8 cellular contexts compared by ENCODE assay signal in the genomic region with DNA sequence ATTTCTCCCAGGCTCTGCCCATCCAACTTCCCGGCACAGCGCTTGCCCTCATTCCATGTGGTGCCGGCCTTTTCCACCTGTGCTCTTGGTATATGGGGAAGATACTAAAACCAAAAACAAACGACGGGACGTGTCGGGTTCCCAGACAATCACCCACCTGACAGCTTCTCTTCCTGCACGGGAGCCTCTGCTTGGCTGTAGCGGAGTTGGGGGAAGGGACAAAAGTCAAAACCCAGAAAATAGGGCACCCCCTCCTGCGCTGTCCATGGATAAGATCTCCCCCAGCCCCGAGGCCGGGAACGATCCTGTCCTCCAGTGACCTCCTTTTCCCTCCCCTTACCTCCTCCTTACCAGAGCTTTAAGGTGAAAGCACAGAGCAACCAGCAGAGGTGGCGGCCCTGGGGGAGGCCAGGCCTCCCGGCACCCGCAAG. TPM values are rescaled to one million over a fixed set of nuclear protein-coding genes. Genes with fewer than 3 reads are reported as not detected.
DNase-seq lines count a peak whose midpoint lies in the region; ATAC-seq, FAIRE-seq and TF ChIP-seq lines count a peak whose summit lies in the region.

No MANE protein-coding gene starts in this region.

- H3K9me3 ChIP-seq in GM12878 (replicated peaks; ENCODE audit: control insufficient read depth, insufficient read depth, low read length) = no peaks in the 10 kb centered on the region
- no peaks in the 10 kb centered on the region for H3K9me3 ChIP-seq in upper lobe of left lung

- H3K9me3 Mint-ChIP-seq in activated naive CD4-positive, alpha-beta T cell treated with anti-CD3 and anti-CD28 coated beads, Interleukin-2, amount 10 ng/mL, durations not matched to agents 7 days and 5 days = no peaks in the 10 kb centered on the region

- CTCF ChIA-PET in activated naive CD4-positive, alpha-beta T cell treated with anti-CD3 and anti-CD28 coated beads, Interleukin-2, amount 10 ng/mL, durations not matched to agents 7 days and 5 days (lab: Charles Lee) = interaction anchor here (1.1 to 3.1 kb wide), 7 partner anchors 9 to 180 kb away, joined by 3 to 22 read pairs (median 8); a partner anchor contains a TSS
- CTCF ChIA-PET in GM12878 (lab: Yijun Ruan, JAX) = interaction anchor here (1.0 to 6.6 kb wide), 10 partner anchors 10 to 466 kb away, joined by 3 to 62 read pairs (median 5); a partner anchor contains a TSS

- peak overlapping the region; percentile 44 for H2AFZ ChIP-seq in GM12878 (ENCODE audit: control insufficient read depth, low read depth, low read length)

- no peak for DNase-seq in activated naive CD4-positive, alpha-beta T cell treated with anti-CD3 and anti-CD28 coated beads, Interleukin-2, amount 10 ng/mL, durations not matched to agents 7 days and 5 days
- DNase-seq in activated naive CD4-positive, alpha-beta T cell treated with Interleukin-2 at 50 U/mL for 16 hours = no peak
- DNase-seq in GM12878 (ENCODE audit: low read depth, low spot score) = no peak
- DNase-seq in lower leg skin (ENCODE audit: low spot score in 2 of 2) = no peak
- no peak for DNase-seq in upper lobe of left lung
- no peak for DNase-seq in NCI-H1436 (lab: John Stamatoyannopoulos, UW)
- no peak for DNase-seq in D721Med (ENCODE audit: insufficient read length, low spot score)
- DNase-seq in COR-L47 (lab: John Stamatoyannopoulos, UW) = no peak

- TF ChIP-seq EP300 in GM12878 (IDR thresholded peaks at IDR 0.05; ENCODE audit: borderline replicate concordance in 1 of 2, control insufficient read depth in 1 of 2, low read depth in 2 of 2, low read length in 2 of 2) (no peak), upper lobe of left lung (IDR thresholded peaks at IDR 0.05) (no peak)

- H3K27ac Mint-ChIP-seq in activated naive CD4-positive, alpha-beta T cell treated with anti-CD3 and anti-CD28 coated beads, Interleukin-2, amount 10 ng/mL, durations not matched to agents 7 days and 5 days = peak overlapping the region; percentile 92

- H4K20me1 ChIP-seq in GM12878 (ENCODE audit: control insufficient read depth, insufficient read depth) = no peaks in the 10 kb centered on the region

- TF ChIP-seq RAD21 in GM12878 (IDR thresholded peaks at IDR 0.05; ENCODE audit: insufficient read depth, low read depth, low read length) = no peak

- no peaks in the 10 kb centered on the region for H3K27me3 ChIP-seq in GM12878 (replicated peaks in 1 of 2; ENCODE audit: control insufficient read depth in 2 of 2, insufficient read depth in 2 of 2, low read length in 1 of 2)
- H3K27me3 ChIP-seq in upper lobe of left lung = no peaks in the 10 kb centered on the region

- peaks cover 56% of the 10 kb centered on the region for H3K4me1 Mint-ChIP-seq in activated naive CD4-positive, alpha-beta T cell treated with anti-CD3 and anti-CD28 coated beads, Interleukin-2, amount 10 ng/mL, durations not matched to agents 7 days and 5 days

- RAD21 ChIA-PET in GM12878 (lab: Charles Lee; ENCODE audit: unreplicated experiment) = interaction anchor here (1.0 to 4.0 kb wide), 10 partner anchors 10 to 343 kb away, joined by 3 to 42 read pairs (median 5); a partner anchor contains a TSS

- 0% methylated on average over 16 of the region's 16 CpGs for WGBS in GM12878 (ENCODE audit: insufficient coverage, insufficient replicate concordance, low lambda C conversion rate, missing lambda C conversion rate)
- 0 to 1% methylated on average over 16 of the region's 16 CpGs for WGBS in lower leg skin, 2 donors
- WGBS in upper lobe of left lung, 2 donors = 0 to 1% methylated on average over 13 to 16 of the region's 16 CpGs

- peaks cover 42% of the 10 kb centered on the region for H3K36me3 Mint-ChIP-seq in activated naive CD4-positive, alpha-beta T cell treated with anti-CD3 and anti-CD28 coated beads, Interleukin-2, amount 10 ng/mL, durations not matched to agents 7 days and 5 days

- H3K9ac ChIP-seq in GM12878 (ENCODE audit: control insufficient read depth, insufficient read depth, low read length) = peak overlapping the region; percentile 88

- no peak for TF ChIP-seq CTCF in GM12878 (IDR thresholded peaks at IDR 0.05 in 2 of 3, conservative IDR thresholded peaks at IDR 0.05 in 1 of 3; ENCODE audit: control insufficient read depth in 2 of 3, extremely low read depth in 1 of 3, insufficient read depth in 1 of 3, low read depth in 3 of 3, low read length in 3 of 3)
- no peak for TF ChIP-seq CTCF in lower leg skin (IDR thresholded peaks at IDR 0.05)
- no peak for TF ChIP-seq CTCF in upper lobe of left lung (IDR thresholded peaks at IDR 0.05)
- no peak for TF ChIP-seq CTCF in D721Med (IDR thresholded peaks at IDR 0.05; ENCODE audit: insufficient read depth, missing control alignments)

- FAIRE-seq in GM12878 (lab: Jason Lieb, UNC) = no peak
- FAIRE-seq in D721Med (lab: Jason Lieb, UNC) = no peak

- H3K27ac ChIP-seq in GM12878 (ENCODE audit: control insufficient read depth, insufficient read depth) (peak overlapping the region; percentile 86), upper lobe of left lung (peak overlapping the region; percentile 86 to 96 (median 93))

- TF ChIP-seq POLR2A in GM12878 (IDR thresholded peaks at IDR 0.05; ENCODE audit: low read depth, low read length) (no peak), lower leg skin (IDR thresholded peaks at IDR 0.05) (no peak), upper lobe of left lung (IDR thresholded peaks at IDR 0.05) (no peak)

- intact Hi-C loops in GM12878 (cut with micrococcal nuclease; ENCODE audit: unreplicated experiment) (no loop called here), lower leg skin (cut with DNase I; ENCODE audit: low total_unique reads) (loop anchor here (5.0 kb wide), 1 partner anchor 180 kb away; no protein-coding TSS in a partner anchor)

- H3K4me2 ChIP-seq in GM12878 (ENCODE audit: control insufficient read depth, insufficient read depth) = peak overlapping the region; percentile 91

- H3K79me2 ChIP-seq in GM12878 (ENCODE audit: control insufficient read depth, insufficient read depth, low read length) = peaks cover 22% of the 10 kb centered on the region

- in situ Hi-C loops in GM12878 (cut with MboI) = no loop called here

- H3K4me3 Mint-ChIP-seq in activated naive CD4-positive, alpha-beta T cell treated with anti-CD3 and anti-CD28 coated beads, Interleukin-2, amount 10 ng/mL, durations not matched to agents 7 days and 5 days = peak overlapping the region; percentile 89

- SMC1A ChIA-PET in GM12878 (lab: Charles Lee; ENCODE audit: uncharacterized antibody, unreplicated experiment) = interaction anchor here (0.9 to 5.0 kb wide), 9 partner anchors 10 to 187 kb away, joined by 3 to 82 read pairs (median 4); a partner anchor contains a TSS

- POLR2A ChIA-PET in GM12878 (lab: Charles Lee) = interaction anchor here (0.7 to 5.3 kb wide), 11 partner anchors 10 to 181 kb away, joined by 3 to 132 read pairs (median 11); a partner anchor contains a TSS

- peaks cover 8 to 16% of the 10 kb centered on the region in 2 experiments for H3K36me3 ChIP-seq in GM12878 (ENCODE audit: control insufficient read depth in 2 of 2, insufficient read depth in 2 of 2, low read length in 1 of 2)
- peaks cover 3 to 47% (median 25%) of the 10 kb centered on the region in 4 donors for H3K36me3 ChIP-seq in upper lobe of left lung

- BruUV-seq in GM12878 (replicated peaks; lab: Mats Ljungman, UMichigan) = no TSS peak

- H3K27me3 Mint-ChIP-seq in activated naive CD4-positive, alpha-beta T cell treated with anti-CD3 and anti-CD28 coated beads, Interleukin-2, amount 10 ng/mL, durations not matched to agents 7 days and 5 days = peaks cover 2% of the 10 kb centered on the region

- H3K4me1 ChIP-seq in GM12878 (ENCODE audit: control insufficient read depth, insufficient read depth, low read length) (peaks cover 8% of the 10 kb centered on the region), upper lobe of left lung (peaks cover 14 to 22% (median 18%) of the 10 kb centered on the region in 4 donors)

- H3K4me3 ChIP-seq in GM12878 = peak overlapping the region; percentile 87
- peak overlapping the region; percentile 87 for H3K4me3 ChIP-seq in lower leg skin (ENCODE audit: low read depth, poor library complexity, severe bottlenecking)
- peak overlapping the region; percentile 63 to 93 (median 72) for H3K4me3 ChIP-seq in upper lobe of left lung

- peak; percentile 20; the same call in 2 of the 3 replicates for ATAC-seq in GM12878
- ATAC-seq in upper lobe of left lung (ENCODE audit: low FRiP score in 2 of 2) = peak in 1 of 2 donors; percentile 19

RNA-seq across cellular contexts. Expression of a gene that starts 0.6 kb away (rescaled TPM):
- 41.3 and 42.6 TPM in 2 replicates for total RNA-seq in GM12878 (2013; cell fraction: nucleolus; rRNA removed)
- total RNA-seq in GM12878 (2014; rRNA removed) (265 and 276 TPM in 2 replicates), GM12878 (2014; rRNA removed; fragmentation: Illumina TruSeq; extraction: Trizol) (95.3 and 103 TPM in 2 replicates), GM12878 (2021) (173 and 174 TPM in 2 replicates), lower leg skin (100 to 1,000 TPM; 179 to 218 (median 201) TPM), upper lobe of left lung (100 to 1,000 TPM; 123 to 285 (median 157) TPM)
- 116 TPM for polyA plus RNA-seq in GM12878 (2011; ENCODE audit: low read depth)
- polyA plus RNA-seq in GM12878 (2011; rRNA removed) (136 and 144 TPM in 2 replicates), GM12878 (2014; fragmentation: Illumina TruSeq; extraction: Trizol) (57.8 and 85.9 TPM in 2 replicates), GM12878 (2014; fragmentation: Nextera tagmentation; extraction: Ambion mirVana) (10 to 100 TPM; 25.0 to 67.7 TPM), GM12878 (2014; rRNA removed) (247 and 255 TPM in 2 replicates), GM12878 (2016; fragmentation: Nextera tagmentation; extraction: Ambion mirVana) (100 to 1,000 TPM; 292 to 298 TPM)
- 203 and 204 TPM in 2 replicates for polyA plus RNA-seq in GM12878 (2011; cell fraction: cytosol; rRNA removed)
- 103 and 123 TPM in 2 replicates for polyA plus RNA-seq in GM12878 (2011; cell fraction: nucleus; rRNA removed)
- polyA plus RNA-seq in GM12878 (2012) = 151 and 159 TPM in 2 replicates
- 34.9 and 51.0 TPM in 2 replicates for polyA minus RNA-seq in GM12878 (2011; rRNA and poly(A)+ RNA removed)
- 30.6 and 37.3 TPM in 2 replicates for polyA minus RNA-seq in GM12878 (2011; cell fraction: cytosol; rRNA and poly(A)+ RNA removed)
- polyA minus RNA-seq in GM12878 (2011; cell fraction: nucleus; rRNA and poly(A)+ RNA removed) = 20.2 and 24.3 TPM in 2 replicates

RNA-seq across cellular contexts. Expression of a gene that starts 9.1 kb away (rescaled TPM):
- 21.5 and 22.0 TPM in 2 replicates for total RNA-seq in GM12878 (2013; cell fraction: nucleolus; rRNA removed)
- total RNA-seq in GM12878 (2014; rRNA removed) (14.0 and 15.6 TPM in 2 replicates), GM12878 (2014; rRNA removed; fragmentation: Illumina TruSeq; extraction: Trizol) (11.6 and 12.2 TPM in 2 replicates), GM12878 (2021) (10.9 and 11.3 TPM in 2 replicates), lower leg skin (10 to 100 TPM; 18.7 to 25.5 (median 22.9) TPM), upper lobe of left lung (10 to 100 TPM in 3 of 6 donors, 1 to 10 TPM in 3; 4.7 to 17.4 (median 9.4) TPM)
- 7.8 TPM for polyA plus RNA-seq in GM12878 (2011; ENCODE audit: low read depth)
- polyA plus RNA-seq in GM12878 (2011; rRNA removed) (9.7 and 11.9 TPM in 2 replicates), GM12878 (2014; fragmentation: Illumina TruSeq; extraction: Trizol) (10.0 and 12.5 TPM in 2 replicates), GM12878 (2014; fragmentation: Nextera tagmentation; extraction: Ambion mirVana) (10 to 100 TPM in 1 of 2 experiments, 1 to 10 TPM in 1; 9.7 to 12.9 TPM), GM12878 (2014; rRNA removed) (13.1 and 13.4 TPM in 2 replicates), GM12878 (2016; fragmentation: Nextera tagmentation; extraction: Ambion mirVana) (10 to 100 TPM; 11.2 to 11.9 TPM)
- 13.6 and 16.7 TPM in 2 replicates for polyA plus RNA-seq in GM12878 (2011; cell fraction: cytosol; rRNA removed)
- 25.1 and 37.1 TPM in 2 replicates for polyA plus RNA-seq in GM12878 (2011; cell fraction: nucleus; rRNA removed)
- 10.0 and 13.9 TPM in 2 replicates for polyA plus RNA-seq in GM12878 (2012)
- polyA minus RNA-seq in GM12878 (2011; rRNA and poly(A)+ RNA removed) = 14.5 and 23.8 TPM in 2 replicates
- 4.8 and 4.9 TPM in 2 replicates for polyA minus RNA-seq in GM12878 (2011; cell fraction: cytosol; rRNA and poly(A)+ RNA removed)
- polyA minus RNA-seq in GM12878 (2011; cell fraction: nucleus; rRNA and poly(A)+ RNA removed) = 9.6 and 14.0 TPM in 2 replicates

RNA-seq across cellular contexts. Expression of a gene that starts 9.3 kb away (rescaled TPM):
- 3.7 and 3.8 TPM in 2 replicates for total RNA-seq in GM12878 (2013; cell fraction: nucleolus; rRNA removed)
- total RNA-seq in GM12878 (2014; rRNA removed) (4.6 and 5.9 TPM in 2 replicates), GM12878 (2014; rRNA removed; fragmentation: Illumina TruSeq; extraction: Trizol) (11.0 and 12.4 TPM in 2 replicates), GM12878 (2021) (20.4 and 22.2 TPM in 2 replicates), lower leg skin (10 to 100 TPM; 15.6 to 29.4 (median 25.4) TPM), upper lobe of left lung (100 to 1,000 TPM in 2 of 6 donors, 10 to 100 TPM in 4; 33.9 to 116 (median 56.6) TPM)
- 21.7 TPM for polyA plus RNA-seq in GM12878 (2011; ENCODE audit: low read depth)
- polyA plus RNA-seq in GM12878 (2011; rRNA removed) (0.75 and 0.86 TPM in 2 replicates), GM12878 (2014; fragmentation: Illumina TruSeq; extraction: Trizol) (30.7 and 34.1 TPM in 2 replicates), GM12878 (2014; fragmentation: Nextera tagmentation; extraction: Ambion mirVana) (10 to 100 TPM in 1 of 2 experiments, 1 to 10 TPM in 1; 7.9 to 17.2 TPM), GM12878 (2014; rRNA removed) (12.7 and 15.5 TPM in 2 replicates), GM12878 (2016; fragmentation: Nextera tagmentation; extraction: Ambion mirVana) (10 to 100 TPM; 16.3 to 19.2 TPM)
- 0.32 and 0.57 TPM in 2 replicates for polyA plus RNA-seq in GM12878 (2011; cell fraction: cytosol; rRNA removed)
- polyA plus RNA-seq in GM12878 (2011; cell fraction: nucleus; rRNA removed) = 0.18 and 0.24 TPM in 2 replicates
- polyA plus RNA-seq in GM12878 (2012) = 39.2 and 41.9 TPM in 2 replicates
- polyA minus RNA-seq in GM12878 (2011; rRNA and poly(A)+ RNA removed) = 0.29 TPM in 1 of 2 replicates, not detected in the other
- polyA minus RNA-seq in GM12878 (2011; cell fraction: cytosol; rRNA and poly(A)+ RNA removed) = 1.1 TPM in 1 of 2 replicates, not detected in the other
- 0.48 TPM in 1 of 2 replicates, not detected in the other for polyA minus RNA-seq in GM12878 (2011; cell fraction: nucleus; rRNA and poly(A)+ RNA removed)

RNA-seq across cellular contexts. Expression of a gene that starts 13.5 kb away (rescaled TPM):
- total RNA-seq in GM12878 (2013; cell fraction: nucleolus; rRNA removed) = 77.9 and 89.0 TPM in 2 replicates
- total RNA-seq in GM12878 (2014; rRNA removed) = 78.0 and 79.1 TPM in 2 replicates
- 48.7 and 51.2 TPM in 2 replicates for total RNA-seq in GM12878 (2014; rRNA removed; fragmentation: Illumina TruSeq; extraction: Trizol)
- 67.7 and 68.3 TPM in 2 replicates for total RNA-seq in GM12878 (2021)
- polyA plus RNA-seq in GM12878 (2011; ENCODE audit: low read depth) = 33.2 TPM
- 61.1 and 79.6 TPM in 2 replicates for polyA plus RNA-seq in GM12878 (2011; rRNA removed)
- 116 and 131 TPM in 2 replicates for polyA plus RNA-seq in GM12878 (2011; cell fraction: cytosol; rRNA removed)
- 60.2 and 80.5 TPM in 2 replicates for polyA plus RNA-seq in GM12878 (2011; cell fraction: nucleus; rRNA removed)
- polyA plus RNA-seq in GM12878 (2012) = 55.5 and 66.2 TPM in 2 replicates
- 58.5 and 64.0 TPM in 2 replicates for polyA plus RNA-seq in GM12878 (2014; fragmentation: Illumina TruSeq; extraction: Trizol)
- polyA plus RNA-seq in GM12878 (2014; fragmentation: Nextera tagmentation; extraction: Ambion mirVana) = 10 to 100 TPM in 1 of 2 experiments, 1 to 10 TPM in 1; 8.8 to 20.6 TPM
- polyA plus RNA-seq in GM12878 (2014; rRNA removed) = 77.0 and 77.2 TPM in 2 replicates
- polyA plus RNA-seq in GM12878 (2016; fragmentation: Nextera tagmentation; extraction: Ambion mirVana) = 10 to 100 TPM; 88.9 to 98.6 TPM
- 63.3 and 106 TPM in 2 replicates for polyA minus RNA-seq in GM12878 (2011; rRNA and poly(A)+ RNA removed)
- 31.5 and 35.2 TPM in 2 replicates for polyA minus RNA-seq in GM12878 (2011; cell fraction: cytosol; rRNA and poly(A)+ RNA removed)
- polyA minus RNA-seq in GM12878 (2011; cell fraction: nucleus; rRNA and poly(A)+ RNA removed) = 30.1 and 33.3 TPM in 2 replicates
- total RNA-seq in lower leg skin = 100 to 1,000 TPM in 2 of 4 donors, 10 to 100 TPM in 2; 88.6 to 105 (median 98.8) TPM
- total RNA-seq in upper lobe of left lung = 100 to 1,000 TPM in 3 of 6 donors, 10 to 100 TPM in 3; 41.9 to 145 (median 102) TPM

RNA-seq across cellular contexts. Expression of a gene that starts 13.7 kb away (rescaled TPM):
- total RNA-seq in GM12878 (2013; cell fraction: nucleolus; rRNA removed) = 225 and 307 TPM in 2 replicates
- total RNA-seq in GM12878 (2014; rRNA removed) (5,288 and 5,830 TPM in 2 replicates), GM12878 (2014; rRNA removed; fragmentation: Illumina TruSeq; extraction: Trizol) (9,122 and 9,683 TPM in 2 replicates), GM12878 (2021) (2,708 and 2,801 TPM in 2 replicates), lower leg skin (1,000 to 10,000 TPM; 2,137 to 3,917 (median 3,283) TPM), upper lobe of left lung (1,000 to 10,000 TPM in 5 of 6 donors, 100 to 1,000 TPM in 1; 551 to 2,666 (median 1,424) TPM)
- polyA plus RNA-seq in GM12878 (2011; ENCODE audit: low read depth) = 7,877 TPM
- polyA plus RNA-seq in GM12878 (2011; rRNA removed) (8,626 and 8,787 TPM in 2 replicates), GM12878 (2014; fragmentation: Illumina TruSeq; extraction: Trizol) (13,800 and 18,255 TPM in 2 replicates), GM12878 (2014; fragmentation: Nextera tagmentation; extraction: Ambion mirVana) (over 10,000 TPM in 1 of 2 experiments, 1,000 to 10,000 TPM in 1; 9,903 to 14,234 TPM), GM12878 (2014; rRNA removed) (8,943 and 9,277 TPM in 2 replicates), GM12878 (2016; fragmentation: Nextera tagmentation; extraction: Ambion mirVana) (1,000 to 10,000 TPM; 3,244 to 3,511 TPM)
- polyA plus RNA-seq in GM12878 (2011; cell fraction: cytosol; rRNA removed) = 5,415 and 5,719 TPM in 2 replicates
- 1,388 and 2,538 TPM in 2 replicates for polyA plus RNA-seq in GM12878 (2011; cell fraction: nucleus; rRNA removed)
- polyA plus RNA-seq in GM12878 (2012) = 15,754 and 16,740 TPM in 2 replicates
- polyA minus RNA-seq in GM12878 (2011; rRNA and poly(A)+ RNA removed) = 620 and 1,060 TPM in 2 replicates
- 286 and 348 TPM in 2 replicates for polyA minus RNA-seq in GM12878 (2011; cell fraction: cytosol; rRNA and poly(A)+ RNA removed)
- polyA minus RNA-seq in GM12878 (2011; cell fraction: nucleus; rRNA and poly(A)+ RNA removed) = 366 and 428 TPM in 2 replicates
